Comparison of ENCODE assay signal across 9 cellular contexts in genomic region chr2:210577263-210578071, GRCh38. TPM values are rescaled to one million over a fixed set of nuclear protein-coding genes. Genes with fewer than 3 reads are reported as not detected.
DNase-seq lines count a peak whose midpoint lies in the region; ATAC-seq and TF ChIP-seq lines count a peak whose summit lies in the region.
"Had no signal": no experiment of that assay in that cellular context is flagged by ENCODE, and none has a peak within 500 bp of the region (broad histone marks: within the 10 kb centered on the region; RNA-seq: fewer than 3 reads in every experiment).

No MANE protein-coding gene starts in this region.

- WGBS in testis, 2 donors = 38 to 50% methylated on average over 2 of the region's 2 CpGs

- no peak for TF ChIP-seq POLR2A in testis (IDR thresholded peaks at IDR 0.05)

- no peaks in the 10 kb centered on the region for H3K9me3 Mint-ChIP-seq in activated naive CD8-positive, alpha-beta T cell treated with anti-CD3 and anti-CD28 coated beads, Interleukin-2, amount 50 U/mL, for 24 hours
- H3K9me3 Mint-ChIP-seq in activated T-cell treated with anti-CD3 and anti-CD28 coated beads, Interleukin-2, amount 50 U/mL, for 24 hours = no peaks in the 10 kb centered on the region
- H3K9me3 Mint-ChIP-seq: activated B cell treated with CpG ODN at 0.5 μM for 24 hours had no signal

- no peak overlapping the region for H3K4me3 ChIP-seq in testis

- no peaks in the 10 kb centered on the region for H3K4me1 ChIP-seq in testis

- peak in 2 of 3 experiments; percentile 61 to 74 for TF ChIP-seq CTCF in testis (IDR thresholded peaks at IDR 0.05)

- H3K4me1 Mint-ChIP-seq in activated naive CD8-positive, alpha-beta T cell treated with anti-CD3 and anti-CD28 coated beads, Interleukin-2, amount 50 U/mL, for 24 hours = no peaks in the 10 kb centered on the region
- H3K4me1 Mint-ChIP-seq in activated T-cell treated with anti-CD3 and anti-CD28 coated beads, Interleukin-2, amount 50 U/mL, for 24 hours (ENCODE audit: low read depth) = no peaks in the 10 kb centered on the region
- H3K4me1 Mint-ChIP-seq: activated B cell treated with CpG ODN at 0.5 μM for 24 hours had no signal

- H3K27me3 Mint-ChIP-seq in activated naive CD8-positive, alpha-beta T cell treated with anti-CD3 and anti-CD28 coated beads, Interleukin-2, amount 50 U/mL, for 24 hours = no peaks in the 10 kb centered on the region
- H3K27me3 Mint-ChIP-seq in activated T-cell treated with anti-CD3 and anti-CD28 coated beads, Interleukin-2, amount 50 U/mL, for 24 hours = no peaks in the 10 kb centered on the region

- no peaks in the 10 kb centered on the region for H3K36me3 Mint-ChIP-seq in activated naive CD8-positive, alpha-beta T cell treated with anti-CD3 and anti-CD28 coated beads, Interleukin-2, amount 50 U/mL, for 24 hours (ENCODE audit: low read depth)
- H3K36me3 Mint-ChIP-seq in activated T-cell treated with anti-CD3 and anti-CD28 coated beads, Interleukin-2, amount 50 U/mL, for 24 hours (ENCODE audit: low read depth) = no peaks in the 10 kb centered on the region

- H3K9me3 ChIP-seq in testis = no peaks in the 10 kb centered on the region

- no peaks in the 10 kb centered on the region for H3K36me3 ChIP-seq in testis (ENCODE audit: low read depth, missing control alignments)

- H3K27ac ChIP-seq in testis = no peak overlapping the region

- H3K4me3 Mint-ChIP-seq in activated naive CD8-positive, alpha-beta T cell treated with anti-CD3 and anti-CD28 coated beads, Interleukin-2, amount 50 U/mL, for 24 hours = no peak overlapping the region
- H3K4me3 Mint-ChIP-seq in activated T-cell treated with anti-CD3 and anti-CD28 coated beads, Interleukin-2, amount 50 U/mL, for 24 hours = no peak overlapping the region
- H3K4me3 Mint-ChIP-seq: activated B cell treated with CpG ODN at 0.5 μM for 24 hours had no signal

- intact Hi-C loops in testis (cut with DNase I; ENCODE audit: low total_unique reads) = no loop called here

- H3K27ac Mint-ChIP-seq in activated naive CD8-positive, alpha-beta T cell treated with anti-CD3 and anti-CD28 coated beads, Interleukin-2, amount 50 U/mL, for 24 hours = no peak overlapping the region
- H3K27ac Mint-ChIP-seq in activated T-cell treated with anti-CD3 and anti-CD28 coated beads, Interleukin-2, amount 50 U/mL, for 24 hours = no peak overlapping the region
- H3K27ac Mint-ChIP-seq: activated B cell treated with CpG ODN at 0.5 μM for 24 hours had no signal

- peak; percentile 69 for DNase-seq in COLO829 (ENCODE audit: low spot score)
- DNase-seq in NCI-H146 treated with DMSO at 0.1 percent for 48 hours (lab: John Stamatoyannopoulos, UW; ENCODE audit: unreplicated experiment) = peak; percentile 46
- DNase-seq in activated naive CD8-positive, alpha-beta T cell treated with anti-CD3 and anti-CD28 coated beads, Interleukin-2, amount 50 U/mL, for 24 hours = no peak
- peak; percentile 69 for DNase-seq in iPS-NIHi11 (ENCODE audit: low spot score)
- no peak for DNase-seq in testis
- no peak for DNase-seq in activated T-cell treated with anti-CD3 and anti-CD28 coated beads, Interleukin-2, amount 50 U/mL, for 24 hours
- DNase-seq: activated B cell treated with CpG ODN at 0.5 μM for 24 hours had no signal

- no peaks in the 10 kb centered on the region for H3K27me3 ChIP-seq in testis

- ATAC-seq in GM18861 (IDR thresholded peaks at IDR 0.05; ENCODE audit: unreplicated experiment) (peak; percentile 91), HG02938 (IDR thresholded peaks at IDR 0.05; ENCODE audit: unreplicated experiment) (peak; percentile 89)
- peak; percentile 28 for ATAC-seq in activated naive CD8-positive, alpha-beta T cell treated with anti-CD3 and anti-CD28 coated beads, Interleukin-2, amount 50 U/mL, for 24 hours

RNA-seq across cellular contexts. Expression of gene CPS1, which starts 21.1 kb away (rescaled TPM):
- total RNA-seq in testis = 10 to 100 TPM; 17.2 to 22.5 TPM
- 21.6 TPM for polyA plus RNA-seq in testis (ENCODE audit: insufficient read depth, low read depth, low replicate concordance)

Comparison
In these comparisons a context has a peak if more than half of its experiments do, and no peak if none do; other contexts are left out.
1. DNase-seq: peak in COLO829 (single experiment), NCI-H146 treated with DMSO at 0.1 percent for 48 hours (single experiment) and iPS-NIHi11 (single experiment); none in activated naive CD8-positive, alpha-beta T cell treated with anti-CD3 and anti-CD28 coated beads, Interleukin-2, amount 50 U/mL, for 24 hours (single experiment), testis (single experiment) and activated T-cell treated with anti-CD3 and anti-CD28 coated beads, Interleukin-2, amount 50 U/mL, for 24 hours (single experiment).
2. ATAC-seq: peak in every context shown above with its lines; median percentile 91 in GM18861; 89 in HG02938; 28 in activated naive CD8-positive, alpha-beta T cell treated with anti-CD3 and anti-CD28 coated beads, Interleukin-2, amount 50 U/mL, for 24 hours.